7 cellular contexts compared by ENCODE assay signal in genomic region chr11:6611092-6612007, GRCh38. TPM values are rescaled to one million over a fixed set of nuclear protein-coding genes. Genes with fewer than 3 reads are reported as not detected.
DNase-seq lines count a peak whose midpoint lies in the region; ATAC-seq, FAIRE-seq and TF ChIP-seq lines count a peak whose summit lies in the region.

No MANE protein-coding gene starts in this region.

- no peaks in the 10 kb centered on the region for H3K9me2 ChIP-seq in OCI-LY7 (ENCODE audit: insufficient read depth, low read length)

- CTCF ChIA-PET in OCI-LY7 (lab: Charles Lee; ENCODE audit: unreplicated experiment), result interaction anchor here (0.6 to 1.5 kb wide), 3 partner anchors 9 to 72 kb away, joined by 3 to 8 read pairs (median 6); partner anchors contain the start of gene MRPL17
- CTCF ChIA-PET in K562 (lab: Yijun Ruan, JAX; ENCODE audit: low intra/inter-chr PET ratio), result no interaction called here

- no peak for TF ChIP-seq RAD21 in K562 (CRISPR knock-in tag; conservative IDR thresholded peaks at IDR 0.05 in 1 of 2, IDR thresholded peaks at IDR 0.05 in 1 of 2)

- H3K9ac ChIP-seq in K562 (ENCODE audit: insufficient read depth in 1 of 2, low read depth in 2 of 2, low read length in 2 of 2) (peak overlapping the region; percentile 92 to 97), keratinocyte (ENCODE audit: control insufficient read depth, extremely low read depth, insufficient read depth, low read length) (peak overlapping the region; percentile 84)

- no peaks in the 10 kb centered on the region for H3K9me3 Mint-ChIP-seq in stimulated activated effector memory CD8-positive, alpha-beta T cell treated with anti-CD3 and anti-CD28 coated beads, Interleukin-12 subunit alpha, Interleukin-12 subunit beta, amount 100 ng/mL, for 72 hours

- BruUV-seq in OCI-LY7 (replicated peaks; lab: Mats Ljungman, UMichigan) (TSS peak; percentile 54), K562 (replicated peaks; lab: Mats Ljungman, UMichigan) (no TSS peak)

- no peak overlapping the region for H3K4me3 Mint-ChIP-seq in stimulated activated effector memory CD8-positive, alpha-beta T cell treated with anti-CD3 and anti-CD28 coated beads, Interleukin-12 subunit alpha, Interleukin-12 subunit beta, amount 100 ng/mL, for 72 hours

- peaks cover 12% of the 10 kb centered on the region for H4K20me1 ChIP-seq in OCI-LY7 (ENCODE audit: insufficient read depth, low read length)
- H4K20me1 ChIP-seq in K562 (replicated peaks; ENCODE audit: control insufficient read depth, insufficient read depth, low read length), result no peaks in the 10 kb centered on the region
- H4K20me1 ChIP-seq in keratinocyte (ENCODE audit: control insufficient read depth, extremely low read depth, insufficient read depth, low read length), result no peaks in the 10 kb centered on the region

- peaks cover 45% of the 10 kb centered on the region for H3K4me1 Mint-ChIP-seq in stimulated activated effector memory CD8-positive, alpha-beta T cell treated with anti-CD3 and anti-CD28 coated beads, Interleukin-12 subunit alpha, Interleukin-12 subunit beta, amount 100 ng/mL, for 72 hours

- peak; percentile 11 for ATAC-seq in GM18519 (IDR thresholded peaks at IDR 0.05; ENCODE audit: low FRiP score, unreplicated experiment)
- peak; percentile 12 for ATAC-seq in HG02571 (IDR thresholded peaks at IDR 0.05; ENCODE audit: unreplicated experiment)
- ATAC-seq in K562, result peak; percentile 11
- ATAC-seq in stimulated activated effector memory CD8-positive, alpha-beta T cell treated with anti-CD3 and anti-CD28 coated beads, Interleukin-12 subunit alpha, Interleukin-12 subunit beta, amount 100 ng/mL, for 72 hours, result peak; percentile 2

- peak overlapping the region; percentile 32 for H3K27ac ChIP-seq in OCI-LY7 (ENCODE audit: low read depth, low read length, poor library complexity, severe bottlenecking)
- H3K27ac ChIP-seq in K562 (ENCODE audit: extremely low read depth, low read depth, low read length), result peak overlapping the region; percentile 96
- H3K27ac ChIP-seq in keratinocyte (ENCODE audit: control insufficient read depth, insufficient read depth, low read length), result peak overlapping the region; percentile 56

- TF ChIP-seq CTCF in OCI-LY7 (conservative IDR thresholded peaks at IDR 0.05; ENCODE audit: low read length) (no peak), K562 (IDR thresholded peaks at IDR 0.05 in 2 of 3, conservative IDR thresholded peaks at IDR 0.05 in 1 of 3; ENCODE audit: insufficient read depth in 2 of 3, low read depth in 1 of 3, low read length in 3 of 3) (no peak), keratinocyte (optimal IDR thresholded peaks at IDR 0.05 in 1 of 3, IDR thresholded peaks at IDR 0.05 in 1 of 3, conservative IDR thresholded peaks at IDR 0.05 in 1 of 3; ENCODE audit: extremely low read depth in 1 of 3, insufficient read depth in 2 of 3, low read length in 3 of 3) (no peak)

- H3K9me3 ChIP-seq in OCI-LY7 (ENCODE audit: low read length) (no peaks in the 10 kb centered on the region), K562 (replicated peaks; ENCODE audit: control insufficient read depth, insufficient read depth, low read depth, low read length) (no peaks in the 10 kb centered on the region), keratinocyte (ENCODE audit: control insufficient read depth, low read depth, low read length) (no peaks in the 10 kb centered on the region)

- no peaks in the 10 kb centered on the region for H3K9me1 ChIP-seq in K562 (ENCODE audit: control insufficient read depth, insufficient read depth, low read length)
- no peaks in the 10 kb centered on the region for H3K9me1 ChIP-seq in keratinocyte (ENCODE audit: control insufficient read depth, extremely low read depth, insufficient read depth, low read length)

- H2AFZ ChIP-seq in OCI-LY7 (ENCODE audit: low read length), result no peak overlapping the region
- H2AFZ ChIP-seq in K562 (ENCODE audit: low read depth, low read length), result 0 out of 2 replicates have a peak overlapping the region, but pooled peaks have one; percentile 98
- H2AFZ ChIP-seq in keratinocyte (ENCODE audit: control insufficient read depth, low read length), result no peak overlapping the region

- 12% methylated on average over 31 of the region's 45 CpGs for WGBS in K562 (ENCODE audit: insufficient coverage, low coverage, missing lambda C conversion rate)

- no peaks in the 10 kb centered on the region for H3K27me3 ChIP-seq in K562 (ENCODE audit: control insufficient read depth in 2 of 2, insufficient read depth in 2 of 2, low read length in 2 of 2)
- no peaks in the 10 kb centered on the region for H3K27me3 ChIP-seq in keratinocyte (ENCODE audit: control insufficient read depth, extremely low read depth, insufficient read depth, low read length)

- TF ChIP-seq POLR2A in K562 (conservative IDR thresholded peaks at IDR 0.05), result peak; percentile 65

- DNase-seq in OCI-LY7 (ENCODE audit: low spot score) (peak; percentile 30), K562 (ENCODE audit: extremely low read depth in 1 of 4, low spot score in 3 of 4) (peak in 2 of 4 experiments; percentile 32 to 45), keratinocyte (ENCODE audit: low read depth, low spot score) (no peak), NCI-H510A treated with DMSO at 0.1 percent for 48 hours (lab: John Stamatoyannopoulos, UW) (no peak)
- peak in 1 of 2 donors; percentile 23 for DNase-seq in stimulated activated effector memory CD8-positive, alpha-beta T cell treated with anti-CD3 and anti-CD28 coated beads, Interleukin-12 subunit alpha, Interleukin-12 subunit beta, amount 100 ng/mL, for 72 hours (ENCODE audit: low spot score in 2 of 2)

- H3K4me3 ChIP-seq in OCI-LY7 (ENCODE audit: low read depth, low read length, poor library complexity, severe bottlenecking) (peak overlapping the region; percentile 87), K562 (peak overlapping the region; percentile 81), keratinocyte (ENCODE audit: control insufficient read depth in 2 of 3, extremely low read depth in 1 of 3, insufficient read depth in 2 of 3, low read depth in 1 of 3, low read length in 3 of 3) (peak overlapping the region; percentile 70 to 83 (median 73))

- peaks cover 45% of the 10 kb centered on the region for H3K36me3 Mint-ChIP-seq in stimulated activated effector memory CD8-positive, alpha-beta T cell treated with anti-CD3 and anti-CD28 coated beads, Interleukin-12 subunit alpha, Interleukin-12 subunit beta, amount 100 ng/mL, for 72 hours

- dilution Hi-C loops in keratinocyte (cut with MboI; ENCODE audit: extremely low pct_ligation_motif_present, low sequenced_read_pairs), result no loop called here

- no peak for TF ChIP-seq EP300 in K562 (IDR thresholded peaks at IDR 0.05; ENCODE audit: low read length)

- peaks cover 37% of the 10 kb centered on the region for H3K4me1 ChIP-seq in OCI-LY7 (ENCODE audit: insufficient read depth, low read length, poor library complexity, severe bottlenecking)
- peaks cover 29 to 33% of the 10 kb centered on the region in 2 experiments for H3K4me1 ChIP-seq in K562 (replicated peaks in 1 of 2; ENCODE audit: control insufficient read depth in 2 of 2, insufficient read depth in 2 of 2, low read length in 2 of 2)
- H3K4me1 ChIP-seq in keratinocyte (ENCODE audit: control insufficient read depth, extremely low read depth, insufficient read depth, low read length), result peaks cover 28% of the 10 kb centered on the region

- in situ Hi-C loops in K562 (cut with MboI), result no loop called here

- POLR2A ChIA-PET in OCI-LY7 (lab: Charles Lee), result interaction anchor here (0.6 to 2.2 kb wide), 11 partner anchors 9 to 74 kb away, joined by 3 to 22 read pairs (median 4); partner anchors contain the start of gene MRPL17
- POLR2A ChIA-PET in K562 (lab: Yijun Ruan, JAX), result interaction anchor here (0.6 to 2.1 kb wide), 16 partner anchors 10 to 667 kb away, joined by 3 to 12 read pairs (median 3); partner anchors contain the start of gene MRPL17

- no peak overlapping the region for H3K27ac Mint-ChIP-seq in stimulated activated effector memory CD8-positive, alpha-beta T cell treated with anti-CD3 and anti-CD28 coated beads, Interleukin-12 subunit alpha, Interleukin-12 subunit beta, amount 100 ng/mL, for 72 hours

- intact Hi-C loops in OCI-LY7 (cut with micrococcal nuclease; ENCODE audit: unreplicated experiment), result loop anchor here (1.0 to 2.0 kb wide), 2 partner anchors 35 to 72 kb away; partner anchors contain the start of gene MRPL17
- intact Hi-C loops in K562 (cut with micrococcal nuclease), result loop anchor here (2.0 kb wide), 1 partner anchor 71 kb away; the partner anchor contains the start of gene MRPL17

- H3K36me3 ChIP-seq in OCI-LY7 (ENCODE audit: insufficient read depth, low read length) (peaks cover 57% of the 10 kb centered on the region), K562 (ENCODE audit: control insufficient read depth, insufficient read depth, low read length) (peaks cover 64% of the 10 kb centered on the region), keratinocyte (ENCODE audit: control insufficient read depth in 2 of 2, extremely low read depth in 1 of 2, insufficient read depth in 2 of 2, low read length in 2 of 2) (peaks cover 42 to 54% of the 10 kb centered on the region in 2 experiments)

- H3K4me2 ChIP-seq in OCI-LY7 (ENCODE audit: low read length) (peak overlapping the region; percentile 90), K562 (ENCODE audit: insufficient read depth, low read length) (peak overlapping the region; percentile 99), keratinocyte (ENCODE audit: control insufficient read depth, extremely low read depth, insufficient read depth, low read depth, low read length) (peak overlapping the region; percentile 81)

- FAIRE-seq in K562 (lab: Jason Lieb, UNC), result peak; percentile 67
- FAIRE-seq in keratinocyte (lab: Jason Lieb, UNC), result no peak

- peaks cover 21% of the 10 kb centered on the region; the same call in 1 of the 2 replicates for H3K79me2 ChIP-seq in OCI-LY7 (ENCODE audit: insufficient read depth, low read depth, low read length)
- peaks cover 36% of the 10 kb centered on the region for H3K79me2 ChIP-seq in K562 (ENCODE audit: control insufficient read depth, insufficient read depth, low read length)
- peaks cover 34% of the 10 kb centered on the region for H3K79me2 ChIP-seq in keratinocyte (ENCODE audit: control insufficient read depth, insufficient read depth, low read length)

RNA-seq across cellular contexts. Expression of gene TAF10, which starts 0.7 kb away (rescaled TPM):
- 97.0 and 117 TPM in 2 replicates for total RNA-seq in OCI-LY7 (2014; rRNA removed; shearing (Covaris generic))
- total RNA-seq in OCI-LY7 (2022) (139 and 146 TPM in 2 replicates), K562 (2014; rRNA removed) (131 and 181 TPM in 2 replicates), K562 (2014; rRNA removed; fragmentation: Illumina TruSeq; extraction: Trizol) (78.6 and 96.2 TPM in 2 replicates), K562 (2015; rRNA removed; fragmentation: Illumina TruSeq; extraction: Trizol) (89.5 and 105 TPM in 2 replicates), K562 (2021) (153 and 154 TPM in 2 replicates)
- 41.3 and 76.7 TPM in 2 replicates for total RNA-seq in K562 (2011; cell fraction: chromatin; rRNA removed; ENCODE audit: low replicate concordance)
- 44.1 and 46.0 TPM in 2 replicates for total RNA-seq in K562 (2011; cell fraction: nucleolus; rRNA removed)
- 51.3 and 101 TPM in 2 replicates for total RNA-seq in K562 (2011; cell fraction: nucleoplasm; rRNA removed)
- polyA plus RNA-seq in K562 (2011; rRNA removed) (166 and 197 TPM in 2 replicates), K562 (2014; fragmentation: Illumina TruSeq; extraction: Trizol) (120 and 148 TPM in 2 replicates), K562 (2014; fragmentation: Nextera tagmentation; extraction: Ambion mirVana) (10 to 100 TPM; 19.5 to 28.2 TPM), K562 (2014; rRNA removed) (121 and 186 TPM in 2 replicates), keratinocyte (120 to 181 TPM (median 165 TPM) in 3 replicates)
- 173 and 272 TPM in 2 replicates for polyA plus RNA-seq in K562 (2011; cell fraction: cytosol; rRNA removed)
- 214 and 295 TPM in 2 replicates for polyA plus RNA-seq in K562 (2011; cell fraction: nucleus; rRNA removed)
- 232 and 237 TPM in 2 replicates for polyA plus RNA-seq in K562 (2012)
- 36.3 and 56.6 TPM in 2 replicates for polyA minus RNA-seq in K562 (2011; rRNA and poly(A)+ RNA removed)
- 49.1 and 55.1 TPM in 2 replicates for polyA minus RNA-seq in K562 (2011; cell fraction: cytosol; rRNA and poly(A)+ RNA removed)
- 25.6 and 30.0 TPM in 2 replicates for polyA minus RNA-seq in K562 (2011; cell fraction: nucleus; rRNA and poly(A)+ RNA removed)
- polyA plus RNA-seq in keratinocyte (2011; ENCODE audit: low read depth), result 39.7 TPM
- polyA plus RNA-seq in keratinocyte (2011; cell fraction: cytosol; rRNA removed), result 128 and 138 TPM in 2 replicates
- polyA plus RNA-seq in keratinocyte (2011; cell fraction: nucleus; rRNA removed), result 66.4 and 74.6 TPM in 2 replicates
- polyA plus RNA-seq in keratinocyte (2012; ENCODE audit: low replicate concordance), result 138 and 172 TPM in 2 replicates
- 69.5 to 176 TPM (median 96.2 TPM) in 3 replicates for polyA minus RNA-seq in keratinocyte
- 95.0 TPM for polyA minus RNA-seq in keratinocyte (2011; cell fraction: cytosol; rRNA and poly(A)+ RNA removed)
- 12.7 and 25.4 TPM in 2 replicates for polyA minus RNA-seq in keratinocyte (2011; cell fraction: nucleus; rRNA and poly(A)+ RNA removed)

RNA-seq across cellular contexts. Expression of gene ILK, which starts 7.8 kb away (rescaled TPM):
- total RNA-seq in OCI-LY7 (2014; rRNA removed; shearing (Covaris generic)), result 52.0 and 64.8 TPM in 2 replicates
- total RNA-seq in OCI-LY7 (2022), result 80.3 and 88.2 TPM in 2 replicates
- total RNA-seq in K562 (2011; cell fraction: chromatin; rRNA removed; ENCODE audit: low replicate concordance), result 143 and 177 TPM in 2 replicates
- 86.9 and 104 TPM in 2 replicates for total RNA-seq in K562 (2011; cell fraction: nucleolus; rRNA removed)
- total RNA-seq in K562 (2011; cell fraction: nucleoplasm; rRNA removed), result 98.0 and 109 TPM in 2 replicates
- 43.3 and 54.7 TPM in 2 replicates for total RNA-seq in K562 (2014; rRNA removed)
- total RNA-seq in K562 (2014; rRNA removed; fragmentation: Illumina TruSeq; extraction: Trizol), result 47.0 and 50.4 TPM in 2 replicates
- total RNA-seq in K562 (2015; rRNA removed; fragmentation: Illumina TruSeq; extraction: Trizol), result 57.3 and 59.0 TPM in 2 replicates
- total RNA-seq in K562 (2021), result 57.9 and 58.9 TPM in 2 replicates
- polyA plus RNA-seq in K562 (2011; rRNA removed), result 95.9 and 108 TPM in 2 replicates
- 106 and 115 TPM in 2 replicates for polyA plus RNA-seq in K562 (2011; cell fraction: cytosol; rRNA removed)
- 190 and 247 TPM in 2 replicates for polyA plus RNA-seq in K562 (2011; cell fraction: nucleus; rRNA removed)
- 56.9 and 91.3 TPM in 2 replicates for polyA plus RNA-seq in K562 (2012)
- 83.6 and 86.9 TPM in 2 replicates for polyA plus RNA-seq in K562 (2014; fragmentation: Illumina TruSeq; extraction: Trizol)
- polyA plus RNA-seq in K562 (2014; fragmentation: Nextera tagmentation; extraction: Ambion mirVana), result 10 to 100 TPM; 49.3 to 85.1 TPM
- 54.5 and 57.3 TPM in 2 replicates for polyA plus RNA-seq in K562 (2014; rRNA removed)
- 81.2 and 84.6 TPM in 2 replicates for polyA minus RNA-seq in K562 (2011; rRNA and poly(A)+ RNA removed)
- 31.6 and 38.1 TPM in 2 replicates for polyA minus RNA-seq in K562 (2011; cell fraction: cytosol; rRNA and poly(A)+ RNA removed)
- polyA minus RNA-seq in K562 (2011; cell fraction: nucleus; rRNA and poly(A)+ RNA removed), result 49.8 and 82.9 TPM in 2 replicates
- polyA plus RNA-seq in keratinocyte, result 103 to 164 TPM (median 117 TPM) in 3 replicates
- polyA plus RNA-seq in keratinocyte (2011; ENCODE audit: low read depth), result 54.4 TPM
- polyA plus RNA-seq in keratinocyte (2011; cell fraction: cytosol; rRNA removed), result 116 and 118 TPM in 2 replicates
- polyA plus RNA-seq in keratinocyte (2011; cell fraction: nucleus; rRNA removed), result 151 and 152 TPM in 2 replicates
- 59.5 and 111 TPM in 2 replicates for polyA plus RNA-seq in keratinocyte (2012; ENCODE audit: low replicate concordance)
- polyA minus RNA-seq in keratinocyte, result 108 to 148 TPM (median 113 TPM) in 3 replicates
- polyA minus RNA-seq in keratinocyte (2011; cell fraction: cytosol; rRNA and poly(A)+ RNA removed), result 79.0 TPM
- polyA minus RNA-seq in keratinocyte (2011; cell fraction: nucleus; rRNA and poly(A)+ RNA removed), result 29.1 and 48.5 TPM in 2 replicates

RNA-seq across cellular contexts. Expression of gene TPP1, which starts 7.9 kb away (rescaled TPM):
- 11.9 and 16.6 TPM in 2 replicates for total RNA-seq in OCI-LY7 (2014; rRNA removed; shearing (Covaris generic))
- total RNA-seq in OCI-LY7 (2022) (41.1 and 45.4 TPM in 2 replicates), K562 (2014; rRNA removed) (11.9 and 16.6 TPM in 2 replicates), K562 (2014; rRNA removed; fragmentation: Illumina TruSeq; extraction: Trizol) (7.5 TPM in 2 replicates), K562 (2015; rRNA removed; fragmentation: Illumina TruSeq; extraction: Trizol) (15.0 and 16.3 TPM in 2 replicates), K562 (2021) (45.5 and 50.2 TPM in 2 replicates)
- total RNA-seq in K562 (2011; cell fraction: chromatin; rRNA removed; ENCODE audit: low replicate concordance), result 85.5 and 108 TPM in 2 replicates
- total RNA-seq in K562 (2011; cell fraction: nucleolus; rRNA removed), result 98.2 and 104 TPM in 2 replicates
- total RNA-seq in K562 (2011; cell fraction: nucleoplasm; rRNA removed), result 118 and 162 TPM in 2 replicates
- polyA plus RNA-seq in K562 (2011; rRNA removed) (29.4 and 54.6 TPM in 2 replicates), K562 (2014; fragmentation: Illumina TruSeq; extraction: Trizol) (59.9 and 75.8 TPM in 2 replicates), K562 (2014; fragmentation: Nextera tagmentation; extraction: Ambion mirVana) (10 to 100 TPM in 1 of 2 experiments, 1 to 10 TPM in 1; 9.4 to 15.7 TPM), K562 (2014; rRNA removed) (25.8 and 38.7 TPM in 2 replicates), keratinocyte (34.8 to 61.3 TPM (median 55.3 TPM) in 3 replicates)
- 35.7 and 56.0 TPM in 2 replicates for polyA plus RNA-seq in K562 (2011; cell fraction: cytosol; rRNA removed)
- 88.3 and 109 TPM in 2 replicates for polyA plus RNA-seq in K562 (2011; cell fraction: nucleus; rRNA removed)
- polyA plus RNA-seq in K562 (2012), result 62.0 and 173 TPM in 2 replicates
- 27.0 and 40.7 TPM in 2 replicates for polyA minus RNA-seq in K562 (2011; rRNA and poly(A)+ RNA removed)
- 42.1 and 45.9 TPM in 2 replicates for polyA minus RNA-seq in K562 (2011; cell fraction: cytosol; rRNA and poly(A)+ RNA removed)
- 22.3 and 26.4 TPM in 2 replicates for polyA minus RNA-seq in K562 (2011; cell fraction: nucleus; rRNA and poly(A)+ RNA removed)
- 40.5 TPM for polyA plus RNA-seq in keratinocyte (2011; ENCODE audit: low read depth)
- polyA plus RNA-seq in keratinocyte (2011; cell fraction: cytosol; rRNA removed), result 27.1 and 53.7 TPM in 2 replicates
- polyA plus RNA-seq in keratinocyte (2011; cell fraction: nucleus; rRNA removed), result 182 and 196 TPM in 2 replicates
- 42.9 and 52.9 TPM in 2 replicates for polyA plus RNA-seq in keratinocyte (2012; ENCODE audit: low replicate concordance)
- polyA minus RNA-seq in keratinocyte, result 50.5 to 109 TPM (median 70.8 TPM) in 3 replicates
- polyA minus RNA-seq in keratinocyte (2011; cell fraction: cytosol; rRNA and poly(A)+ RNA removed), result 80.2 TPM
- polyA minus RNA-seq in keratinocyte (2011; cell fraction: nucleus; rRNA and poly(A)+ RNA removed), result 76.6 and 90.7 TPM in 2 replicates

RNA-seq across cellular contexts. Expression of gene RRP8, which starts 7.9 kb away (rescaled TPM):
- 26.4 and 29.4 TPM in 2 replicates for total RNA-seq in OCI-LY7 (2014; rRNA removed; shearing (Covaris generic))
- total RNA-seq in OCI-LY7 (2022), result 25.0 and 33.6 TPM in 2 replicates
- 45.2 and 53.8 TPM in 2 replicates for total RNA-seq in K562 (2011; cell fraction: chromatin; rRNA removed; ENCODE audit: low replicate concordance)
- 28.2 and 28.5 TPM in 2 replicates for total RNA-seq in K562 (2011; cell fraction: nucleolus; rRNA removed)
- total RNA-seq in K562 (2011; cell fraction: nucleoplasm; rRNA removed), result 33.8 and 40.3 TPM in 2 replicates
- 27.9 and 47.5 TPM in 2 replicates for total RNA-seq in K562 (2014; rRNA removed)
- 33.5 and 37.0 TPM in 2 replicates for total RNA-seq in K562 (2014; rRNA removed; fragmentation: Illumina TruSeq; extraction: Trizol)
- total RNA-seq in K562 (2015; rRNA removed; fragmentation: Illumina TruSeq; extraction: Trizol), result 31.5 and 32.6 TPM in 2 replicates
- total RNA-seq in K562 (2021), result 41.0 and 47.2 TPM in 2 replicates
- 28.1 and 29.8 TPM in 2 replicates for polyA plus RNA-seq in K562 (2011; rRNA removed)
- polyA plus RNA-seq in K562 (2011; cell fraction: cytosol; rRNA removed), result 10.9 and 15.1 TPM in 2 replicates
- polyA plus RNA-seq in K562 (2011; cell fraction: nucleus; rRNA removed), result 30.2 and 30.7 TPM in 2 replicates
- polyA plus RNA-seq in K562 (2012), result 22.8 and 24.8 TPM in 2 replicates
- 34.6 and 47.3 TPM in 2 replicates for polyA plus RNA-seq in K562 (2014; fragmentation: Illumina TruSeq; extraction: Trizol)
- polyA plus RNA-seq in K562 (2014; fragmentation: Nextera tagmentation; extraction: Ambion mirVana), result 10 to 100 TPM in 1 of 2 experiments, 1 to 10 TPM in 1; 5.7 to 11.4 TPM
- polyA plus RNA-seq in K562 (2014; rRNA removed), result 26.1 and 33.4 TPM in 2 replicates
- 19.2 and 20.6 TPM in 2 replicates for polyA minus RNA-seq in K562 (2011; rRNA and poly(A)+ RNA removed)
- 8.9 and 17.8 TPM in 2 replicates for polyA minus RNA-seq in K562 (2011; cell fraction: cytosol; rRNA and poly(A)+ RNA removed)
- 29.8 and 39.9 TPM in 2 replicates for polyA minus RNA-seq in K562 (2011; cell fraction: nucleus; rRNA and poly(A)+ RNA removed)
- polyA plus RNA-seq in keratinocyte, result 12.1 to 15.9 TPM (median 15.0 TPM) in 3 replicates
- 21.4 TPM for polyA plus RNA-seq in keratinocyte (2011; ENCODE audit: low read depth)
- polyA plus RNA-seq in keratinocyte (2011; cell fraction: cytosol; rRNA removed), result 9.7 and 12.3 TPM in 2 replicates
- 12.9 and 15.8 TPM in 2 replicates for polyA plus RNA-seq in keratinocyte (2011; cell fraction: nucleus; rRNA removed)
- polyA plus RNA-seq in keratinocyte (2012; ENCODE audit: low replicate concordance), result 15.2 and 18.7 TPM in 2 replicates
- 5.9 to 6.7 TPM (median 6.3 TPM) in 3 replicates for polyA minus RNA-seq in keratinocyte
- 5.0 TPM for polyA minus RNA-seq in keratinocyte (2011; cell fraction: cytosol; rRNA and poly(A)+ RNA removed)
- 5.1 and 6.6 TPM in 2 replicates for polyA minus RNA-seq in keratinocyte (2011; cell fraction: nucleus; rRNA and poly(A)+ RNA removed)

RNA-seq across cellular contexts. Expression of gene DCHS1, which starts 44.3 kb away (rescaled TPM):
- total RNA-seq in OCI-LY7 (2014; rRNA removed; shearing (Covaris generic)), result 0.67 and 1.1 TPM in 2 replicates
- total RNA-seq in OCI-LY7 (2022) (0.53 and 0.67 TPM in 2 replicates), K562 (2014; rRNA removed) (0.09 and 0.20 TPM in 2 replicates), K562 (2014; rRNA removed; fragmentation: Illumina TruSeq; extraction: Trizol) (0.04 and 0.06 TPM in 2 replicates), K562 (2015; rRNA removed; fragmentation: Illumina TruSeq; extraction: Trizol) (0.14 and 0.19 TPM in 2 replicates), K562 (2021) (0.45 and 0.49 TPM in 2 replicates)
- total RNA-seq in K562 (2011; cell fraction: chromatin; rRNA removed; ENCODE audit: low replicate concordance), result 0.79 and 2.3 TPM in 2 replicates
- total RNA-seq in K562 (2011; cell fraction: nucleolus; rRNA removed), result 1.4 and 1.5 TPM in 2 replicates
- total RNA-seq in K562 (2011; cell fraction: nucleoplasm; rRNA removed), result 0.81 and 0.92 TPM in 2 replicates
- polyA plus RNA-seq in K562 (2011; rRNA removed) (0.08 and 0.23 TPM in 2 replicates), K562 (2014; fragmentation: Illumina TruSeq; extraction: Trizol) (0.17 and 0.18 TPM in 2 replicates), K562 (2014; fragmentation: Nextera tagmentation; extraction: Ambion mirVana) (not detected), K562 (2014; rRNA removed) (under 0.01 and 0.19 TPM in 2 replicates), keratinocyte (0.03 to 0.05 TPM (median 0.03 TPM) in 3 replicates)
- 0.12 and 0.16 TPM in 2 replicates for polyA plus RNA-seq in K562 (2011; cell fraction: cytosol; rRNA removed)
- 0.74 and 1.4 TPM in 2 replicates for polyA plus RNA-seq in K562 (2011; cell fraction: nucleus; rRNA removed)
- 0.27 and 0.53 TPM in 2 replicates for polyA plus RNA-seq in K562 (2012)
- polyA minus RNA-seq in K562 (2011; rRNA and poly(A)+ RNA removed), result 0.18 and 0.21 TPM in 2 replicates
- polyA minus RNA-seq in K562 (2011; cell fraction: cytosol; rRNA and poly(A)+ RNA removed), result 0.48 and 0.91 TPM in 2 replicates
- 0.54 and 0.78 TPM in 2 replicates for polyA minus RNA-seq in K562 (2011; cell fraction: nucleus; rRNA and poly(A)+ RNA removed)
- polyA plus RNA-seq in keratinocyte (2011; ENCODE audit: low read depth), result 0.05 TPM
- 0.01 TPM in 2 replicates for polyA plus RNA-seq in keratinocyte (2011; cell fraction: cytosol; rRNA removed)
- 0.19 and 0.20 TPM in 2 replicates for polyA plus RNA-seq in keratinocyte (2011; cell fraction: nucleus; rRNA removed)
- polyA plus RNA-seq in keratinocyte (2012; ENCODE audit: low replicate concordance), result 0.06 and 0.10 TPM in 2 replicates
- 0.13 to 0.26 TPM (median 0.16 TPM) in 3 replicates for polyA minus RNA-seq in keratinocyte
- polyA minus RNA-seq in keratinocyte (2011; cell fraction: cytosol; rRNA and poly(A)+ RNA removed), result not detected
- 0.21 and 0.47 TPM in 2 replicates for polyA minus RNA-seq in keratinocyte (2011; cell fraction: nucleus; rRNA and poly(A)+ RNA removed)

Comparison
In these comparisons a context has a peak if more than half of its experiments do, and no peak if none do; other contexts are left out.
1. H3K27ac ChIP-seq: peak in every context shown above with its lines; median percentile 96 in K562; 56 in keratinocyte; 32 in OCI-LY7.